Comparison of ENCODE assay signal across 15 cellular contexts in genomic region chr15:84961707-84962106, GRCh38.
"Had no signal": no experiment of that assay in that cellular context is flagged by ENCODE, and none has a peak within 500 bp of the region (broad histone marks: within the 10 kb centered on the region; RNA-seq: fewer than 3 reads in every experiment).

No MANE protein-coding gene starts in this region.

- H3K27ac Mint-ChIP-seq: activated CD8-positive, alpha-beta T cell treated with anti-CD3 and anti-CD28 coated beads, Interleukin-2, amount 10 ng/mL, durations not matched to agents 7 days and 5 days; natural killer cell treated with Interleukin-12 subunit alpha and Interleukin-12 subunit beta and Interleukin-15 and Interleukin-18, amount 100 ng/mL, for 72 hours; stimulated activated memory B cell treated with anti-CD40 and anti-IgM and Interleukin-4, amounts not matched to agents 10 μg/mL and 1 μg/mL and 100 μg/mL, for 72 hours had no signal

- H3K9me3 Mint-ChIP-seq: natural killer cell treated with Interleukin-12 subunit alpha and Interleukin-12 subunit beta and Interleukin-15 and Interleukin-18, amount 100 ng/mL, for 72 hours had no signal

- H3K4me3 Mint-ChIP-seq: activated CD8-positive, alpha-beta T cell treated with anti-CD3 and anti-CD28 coated beads, Interleukin-2, amount 10 ng/mL, durations not matched to agents 7 days and 5 days; natural killer cell treated with Interleukin-12 subunit alpha and Interleukin-12 subunit beta and Interleukin-15 and Interleukin-18, amount 100 ng/mL, for 72 hours; stimulated activated memory B cell treated with anti-CD40 and anti-IgM and Interleukin-4, amounts not matched to agents 10 μg/mL and 1 μg/mL and 100 μg/mL, for 72 hours had no signal

- DNase-seq: activated CD4-positive, alpha-beta T cell treated with anti-CD3 and anti-CD28 coated beads for 4 hours; activated CD8-positive, alpha-beta memory T cell treated with anti-CD3 and anti-CD28 coated beads, Interleukin-2, amount 50 U/mL, for 48 hours; activated CD8-positive, alpha-beta T cell treated with anti-CD3 and anti-CD28 coated beads, Interleukin-2, amount 10 ng/mL, durations not matched to agents 7 days and 5 days; activated naive CD4-positive, alpha-beta T cell; hippocampal formation; left cardiac atrium; nucleus accumbens; right lobe of liver; spleen; stimulated activated CD4-positive, alpha-beta T cell treated with anti-CD3 and anti-CD28 coated beads, Interleukin-1b, Interleukin-23, amount 100 ng/mL, for 48 hours; T-helper 9 cell; transverse colon had no signal

- ATAC-seq: activated CD8-positive, alpha-beta T cell treated with anti-CD3 and anti-CD28 coated beads, Interleukin-2, amount 10 ng/mL, durations not matched to agents 7 days and 5 days; gastroesophageal sphincter; natural killer cell treated with Interleukin-12 subunit alpha and Interleukin-12 subunit beta and Interleukin-15 and Interleukin-18, amount 100 ng/mL, for 72 hours; right lobe of liver; stimulated activated memory B cell treated with anti-CD40 and anti-IgM and Interleukin-4, amounts not matched to agents 10 μg/mL and 1 μg/mL and 100 μg/mL, for 72 hours had no signal

- H3K36me3 Mint-ChIP-seq: natural killer cell treated with Interleukin-12 subunit alpha and Interleukin-12 subunit beta and Interleukin-15 and Interleukin-18, amount 100 ng/mL, for 72 hours; stimulated activated memory B cell treated with anti-CD40 and anti-IgM and Interleukin-4, amounts not matched to agents 10 μg/mL and 1 μg/mL and 100 μg/mL, for 72 hours had no signal
